3 cellular contexts compared by ENCODE assay signal in genomic region chr15:31130576-31131237, GRCh38.
TF ChIP-seq lines count a peak whose summit lies in the region.

No MANE protein-coding gene starts in this region.

TF ChIP-seq in liver, 16 proteins besides CTCF, POLR2A, EP300 and RAD21:
- TF ChIP-seq RXRA (IDR thresholded peaks at IDR 0.05) (peak; percentile 23 to 57), HNF4A (conservative IDR thresholded peaks at IDR 0.05) (no peak)

TF ChIP-seq in HepG2, 621 proteins besides CTCF, POLR2A, EP300 and RAD21:
- TF ChIP-seq ZNF75D (CRISPR knock-in tag; IDR thresholded peaks at IDR 0.05; ENCODE audit: borderline replicate concordance) (no peak), STAT6 (CRISPR knock-in tag; IDR thresholded peaks at IDR 0.05; ENCODE audit: borderline replicate concordance) (no peak), ZNF567 (CRISPR knock-in tag; IDR thresholded peaks at IDR 0.05; ENCODE audit: borderline replicate concordance) (no peak), ISL2 (CRISPR knock-in tag; IDR thresholded peaks at IDR 0.05) (no peak), IRF1 (CRISPR knock-in tag; IDR thresholded peaks at IDR 0.05; ENCODE audit: low read depth) (no peak), SALL1 (CRISPR knock-in tag; IDR thresholded peaks at IDR 0.05) (no peak), ZNF552 (CRISPR knock-in tag; IDR thresholded peaks at IDR 0.05; ENCODE audit: borderline replicate concordance) (no peak), ZEB1 (IDR thresholded peaks at IDR 0.05; ENCODE audit: insufficient replicate concordance, low read depth) (no peak), RBAK (CRISPR knock-in tag; IDR thresholded peaks at IDR 0.05) (no peak), ZNF562 (CRISPR knock-in tag; IDR thresholded peaks at IDR 0.05; ENCODE audit: borderline replicate concordance) (no peak), HMG20A (CRISPR knock-in tag; IDR thresholded peaks at IDR 0.05; ENCODE audit: borderline replicate concordance) (no peak), GPBP1L1 (CRISPR knock-in tag; IDR thresholded peaks at IDR 0.05) (no peak)

TF ChIP-seq in H1, 55 proteins besides CTCF, POLR2A, EP300 and RAD21:
- TF ChIP-seq ZNF274 (IDR thresholded peaks at IDR 0.05; ENCODE audit: borderline replicate concordance, extremely low read depth, low read length) (no peak), CHD2 (IDR thresholded peaks at IDR 0.05; ENCODE audit: low read length) (no peak), FOSL1 (IDR thresholded peaks at IDR 0.05; ENCODE audit: insufficient read depth, low read depth, low read length) (no peak), NANOG (IDR thresholded peaks at IDR 0.05; ENCODE audit: insufficient read depth, low read depth, low read length, poor library complexity, severe bottlenecking) (no peak), SIN3A (conservative IDR thresholded peaks at IDR 0.05 in 1 of 2, IDR thresholded peaks at IDR 0.05 in 1 of 2; ENCODE audit: low read depth in 1 of 2, low read length in 2 of 2) (no peak), TAF7 (optimal IDR thresholded peaks at IDR 0.05; ENCODE audit: borderline replicate concordance, low read depth, low read length) (no peak), RBBP5 (IDR thresholded peaks at IDR 0.05; ENCODE audit: borderline replicate concordance, low read depth, low read length) (no peak), PHF8 (conservative IDR thresholded peaks at IDR 0.05; ENCODE audit: low read depth, low read length) (no peak), ASH2L (IDR thresholded peaks at IDR 0.05; ENCODE audit: low read length) (no peak), CHD7 (IDR thresholded peaks at IDR 0.05; ENCODE audit: insufficient replicate concordance, low read length) (no peak), HDAC2 (IDR thresholded peaks at IDR 0.05; ENCODE audit: borderline replicate concordance in 1 of 2, low read depth in 2 of 2, low read length in 2 of 2) (no peak), ATF3 (IDR thresholded peaks at IDR 0.05; ENCODE audit: insufficient read depth, low read depth, low read length) (no peak), RNF2 (IDR thresholded peaks at IDR 0.05; ENCODE audit: borderline replicate concordance, low read depth, low read length, missing control alignments, poor library complexity, severe bottlenecking) (no peak), CTBP2 (IDR thresholded peaks at IDR 0.05; ENCODE audit: borderline replicate concordance, insufficient read depth, insufficient read length, low read length) (no peak), GABPA (IDR thresholded peaks at IDR 0.05; ENCODE audit: borderline replicate concordance, insufficient read depth, low read length) (no peak)
